ENCODE assay signal across 21 cellular contexts in the genomic region with DNA sequence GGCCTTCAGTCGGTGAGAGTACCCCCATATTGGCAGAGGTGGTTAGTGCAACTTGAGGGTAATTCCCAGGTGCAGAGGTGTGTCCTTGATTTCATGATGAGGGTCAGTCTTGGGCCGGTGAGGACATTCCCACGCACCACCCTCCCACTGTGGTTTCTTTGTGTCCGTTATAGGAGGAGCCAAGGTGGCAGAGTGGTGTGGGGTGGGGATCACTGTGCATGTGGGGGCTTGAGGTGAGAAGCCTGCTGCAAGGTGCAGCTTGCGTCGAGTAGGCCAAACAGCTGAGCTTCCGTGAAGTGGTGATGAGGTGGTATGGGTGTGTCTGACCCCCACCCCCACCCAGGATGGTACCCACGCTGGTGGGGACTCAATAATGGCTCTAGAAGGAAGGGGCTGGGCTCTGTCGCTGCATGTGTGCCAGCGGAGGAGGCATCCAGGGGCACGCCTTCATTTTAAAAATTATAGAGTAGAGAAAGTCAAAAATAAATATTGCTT. TPM values are rescaled to one million over a fixed set of nuclear protein-coding genes. Genes with fewer than 3 reads are reported as not detected.
DNase-seq lines count a peak whose midpoint lies in the region; ATAC-seq, FAIRE-seq and TF ChIP-seq lines count a peak whose summit lies in the region.
"Had no signal": no experiment of that assay in that cellular context is flagged by ENCODE, and none has a peak within 500 bp of the region (broad histone marks: within the 10 kb centered on the region; RNA-seq: fewer than 3 reads in every experiment).

No MANE protein-coding gene starts in this region.

- H3K4me3 ChIP-seq in esophagus (ENCODE audit: low read depth in 1 of 2, low read length in 2 of 2), result peak overlapping the region in 1 of 2 donors; percentile 1
- H3K4me3 ChIP-seq in osteoblast (ENCODE audit: insufficient read depth, low read length), result no peak overlapping the region
- H3K4me3 ChIP-seq: thoracic aorta had no signal

- no peak overlapping the region for H2AFZ ChIP-seq in osteoblast (ENCODE audit: low read length)

- TF ChIP-seq CTCF in osteoblast (IDR thresholded peaks at IDR 0.05; ENCODE audit: extremely low read depth, low read depth, low read length), result no peak

- peak; percentile 19 for DNase-seq in activated naive CD8-positive, alpha-beta T cell treated with anti-CD3 and anti-CD28 coated beads, Interleukin-2, amount 10 ng/mL, durations not matched to agents 7 days and 5 days
- no peak for DNase-seq in activated naive CD8-positive, alpha-beta T cell treated with anti-CD3 and anti-CD28 coated beads for 36 hours
- peak; percentile 56 for DNase-seq in osteoblast (ENCODE audit: insufficient read length, low spot score, missing footprints)
- DNase-seq in urothelium cell line (ENCODE audit: low spot score), result no peak
- DNase-seq in ACHN, result no peak
- DNase-seq: activated CD4-positive, alpha-beta memory T cell treated with anti-CD3 and anti-CD28 coated beads, Interleukin-2, amount 10 ng/mL, durations not matched to agents 7 days and 5 days; activated naive CD4-positive, alpha-beta T cell treated with anti-CD3 and anti-CD28 coated beads for 36 hours; foreskin fibroblast; hypothalamus; Karpas-422; mesendoderm; NCI-H1417 treated with DMSO at 0.1 percent for 48 hours; stimulated activated CD4-positive, alpha-beta T cell treated with anti-CD3 and anti-CD28 coated beads, Interleukin-15, amount 100 ng/mL, for 24 hours had no signal

- H3K36me3 Mint-ChIP-seq in activated naive CD8-positive, alpha-beta T cell treated with anti-CD3 and anti-CD28 coated beads, Interleukin-2, amount 10 ng/mL, durations not matched to agents 7 days and 5 days, result no peaks in the 10 kb centered on the region
- H3K36me3 Mint-ChIP-seq in activated naive CD8-positive, alpha-beta T cell treated with anti-CD3 and anti-CD28 coated beads for 36 hours, result no peaks in the 10 kb centered on the region
- H3K36me3 Mint-ChIP-seq: natural killer cell treated with Interleukin-12 subunit alpha and Interleukin-12 subunit beta and Interleukin-15 and Interleukin-18, amount 100 ng/mL, for 72 hours had no signal

- POLR2A ChIA-PET in activated naive CD8-positive, alpha-beta T cell treated with anti-CD3 and anti-CD28 coated beads, Interleukin-2, amount 10 ng/mL, durations not matched to agents 7 days and 5 days (lab: Charles Lee), result no interaction called here

- H3K4me1 Mint-ChIP-seq in activated naive CD8-positive, alpha-beta T cell treated with anti-CD3 and anti-CD28 coated beads, Interleukin-2, amount 10 ng/mL, durations not matched to agents 7 days and 5 days, result peaks cover 14% of the 10 kb centered on the region
- H3K4me1 Mint-ChIP-seq in activated naive CD8-positive, alpha-beta T cell treated with anti-CD3 and anti-CD28 coated beads for 36 hours, result peaks cover 12% of the 10 kb centered on the region

- no peak overlapping the region for H3K4me3 Mint-ChIP-seq in activated naive CD8-positive, alpha-beta T cell treated with anti-CD3 and anti-CD28 coated beads, Interleukin-2, amount 10 ng/mL, durations not matched to agents 7 days and 5 days
- no peak overlapping the region for H3K4me3 Mint-ChIP-seq in activated naive CD8-positive, alpha-beta T cell treated with anti-CD3 and anti-CD28 coated beads for 36 hours
- H3K4me3 Mint-ChIP-seq: activated CD4-positive, alpha-beta memory T cell treated with anti-CD3 and anti-CD28 coated beads, Interleukin-2, amount 10 ng/mL, durations not matched to agents 7 days and 5 days; activated naive CD4-positive, alpha-beta T cell treated with anti-CD3 and anti-CD28 coated beads for 36 hours; natural killer cell treated with Interleukin-12 subunit alpha and Interleukin-12 subunit beta and Interleukin-15 and Interleukin-18, amount 100 ng/mL, for 72 hours; WTC11 had no signal

- H3K27ac ChIP-seq in esophagus (ENCODE audit: low read depth in 2 of 2, low read length in 1 of 2), result peak overlapping the region; percentile 89 to 94
- H3K27ac ChIP-seq in osteoblast (ENCODE audit: low read depth, low read length), result no peak overlapping the region
- H3K27ac ChIP-seq: thoracic aorta had no signal

- in situ Hi-C loops in ACHN (cut with HindIII; ENCODE audit: low pct_ligation_motif_present, low pct_unique_long_range_greater_than_20kb, low sequenced_read_pairs), result no loop called here

- H3K9me3 ChIP-seq in esophagus (ENCODE audit: control insufficient read depth in 2 of 2, insufficient read depth in 1 of 2, low read depth in 1 of 2, low read length in 1 of 2) (no peaks in the 10 kb centered on the region), osteoblast (ENCODE audit: low read depth, low read length) (no peaks in the 10 kb centered on the region)
- H3K9me3 ChIP-seq: thoracic aorta had no signal

- H3K36me3 ChIP-seq in esophagus (ENCODE audit: control insufficient read depth in 2 of 2, insufficient read depth in 2 of 2, low read length in 1 of 2) (peaks cover 4% of the 10 kb centered on the region in 2 donors), osteoblast (ENCODE audit: insufficient read depth, low read length) (no peaks in the 10 kb centered on the region)
- H3K36me3 ChIP-seq: thoracic aorta had no signal

- ATAC-seq in activated naive CD8-positive, alpha-beta T cell treated with anti-CD3 and anti-CD28 coated beads, Interleukin-2, amount 10 ng/mL, durations not matched to agents 7 days and 5 days (ENCODE audit: low read depth), result no peak
- no peak for ATAC-seq in HG02970 (IDR thresholded peaks at IDR 0.05; ENCODE audit: low FRiP score, unreplicated experiment)
- ATAC-seq in HG02678 (IDR thresholded peaks at IDR 0.05; ENCODE audit: unreplicated experiment), result no peak
- ATAC-seq: natural killer cell treated with Interleukin-12 subunit alpha and Interleukin-12 subunit beta and Interleukin-15 and Interleukin-18, amount 100 ng/mL, for 72 hours had no signal

- H3K4me1 ChIP-seq in esophagus (ENCODE audit: control insufficient read depth in 2 of 2, insufficient read depth in 2 of 2, low read length in 1 of 2), result peaks cover 12 to 30% of the 10 kb centered on the region in 2 donors
- H3K4me1 ChIP-seq in osteoblast (ENCODE audit: insufficient read depth, low read length), result peaks cover 10% of the 10 kb centered on the region

- H3K9me3 Mint-ChIP-seq in activated naive CD8-positive, alpha-beta T cell treated with anti-CD3 and anti-CD28 coated beads, Interleukin-2, amount 10 ng/mL, durations not matched to agents 7 days and 5 days, result no peaks in the 10 kb centered on the region
- no peaks in the 10 kb centered on the region for H3K9me3 Mint-ChIP-seq in activated naive CD8-positive, alpha-beta T cell treated with anti-CD3 and anti-CD28 coated beads for 36 hours
- H3K9me3 Mint-ChIP-seq: activated CD4-positive, alpha-beta memory T cell treated with anti-CD3 and anti-CD28 coated beads, Interleukin-2, amount 10 ng/mL, durations not matched to agents 7 days and 5 days; activated naive CD4-positive, alpha-beta T cell treated with anti-CD3 and anti-CD28 coated beads for 36 hours; natural killer cell treated with Interleukin-12 subunit alpha and Interleukin-12 subunit beta and Interleukin-15 and Interleukin-18, amount 100 ng/mL, for 72 hours; WTC11 had no signal

- peak; percentile 88 for FAIRE-seq in urothelium cell line (lab: Jason Lieb, UNC)
- FAIRE-seq: GM18507, kidney had no signal

- H3K27me3 Mint-ChIP-seq in activated naive CD8-positive, alpha-beta T cell treated with anti-CD3 and anti-CD28 coated beads, Interleukin-2, amount 10 ng/mL, durations not matched to agents 7 days and 5 days, result peaks cover 15% of the 10 kb centered on the region
- H3K27me3 Mint-ChIP-seq in activated naive CD8-positive, alpha-beta T cell treated with anti-CD3 and anti-CD28 coated beads for 36 hours, result peaks cover 12% of the 10 kb centered on the region

- H3K27me3 ChIP-seq in esophagus (ENCODE audit: control insufficient read depth in 1 of 2, insufficient read depth in 2 of 2, low read length in 2 of 2), result no peaks in the 10 kb centered on the region
- H3K27me3 ChIP-seq in osteoblast (ENCODE audit: insufficient read depth, low read length), result no peaks in the 10 kb centered on the region

- H3K27ac Mint-ChIP-seq in activated naive CD8-positive, alpha-beta T cell treated with anti-CD3 and anti-CD28 coated beads, Interleukin-2, amount 10 ng/mL, durations not matched to agents 7 days and 5 days, result no peak overlapping the region
- no peak overlapping the region for H3K27ac Mint-ChIP-seq in activated naive CD8-positive, alpha-beta T cell treated with anti-CD3 and anti-CD28 coated beads for 36 hours
- H3K27ac Mint-ChIP-seq: activated CD4-positive, alpha-beta memory T cell treated with anti-CD3 and anti-CD28 coated beads, Interleukin-2, amount 10 ng/mL, durations not matched to agents 7 days and 5 days; activated naive CD4-positive, alpha-beta T cell treated with anti-CD3 and anti-CD28 coated beads for 36 hours; natural killer cell treated with Interleukin-12 subunit alpha and Interleukin-12 subunit beta and Interleukin-15 and Interleukin-18, amount 100 ng/mL, for 72 hours; WTC11 had no signal

- peaks cover 16% of the 10 kb centered on the region for H4K20me1 ChIP-seq in osteoblast (ENCODE audit: insufficient read depth, low read length)

- peaks cover 29% of the 10 kb centered on the region for H3K79me2 ChIP-seq in osteoblast (ENCODE audit: insufficient read depth, low read length)

- no peak overlapping the region for H3K4me2 ChIP-seq in osteoblast (ENCODE audit: insufficient read depth, low read length)

- WGBS in esophagus, 2 donors, result 47 to 49% methylated on average over 11 of the region's 11 CpGs

RNA-seq across cellular contexts. Expression of gene PTPRF, which starts 6.2 kb away (rescaled TPM):
- 1 to 10 TPM; 1.8 to 2.3 TPM for total RNA-seq in activated naive CD8-positive, alpha-beta T cell treated with anti-CD3 and anti-CD28 coated beads, Interleukin-2, amount 10 ng/mL, durations not matched to agents 7 days and 5 days
- 1 to 10 TPM; 3.1 to 3.6 TPM for total RNA-seq in activated naive CD8-positive, alpha-beta T cell treated with anti-CD3 and anti-CD28 coated beads for 36 hours
- polyA plus RNA-seq in esophagus, result 10 to 100 TPM; 62.7 to 69.9 TPM
- 12.1 and 13.0 TPM in 2 replicates for total RNA-seq in osteoblast

Comparison
In these comparisons a context has a peak if more than half of its experiments do, and no peak if none do; other contexts are left out.
1. DNase-seq: peak in activated naive CD8-positive, alpha-beta T cell treated with anti-CD3 and anti-CD28 coated beads, Interleukin-2, amount 10 ng/mL, durations not matched to agents 7 days and 5 days (single experiment) and osteoblast (single experiment); none in activated naive CD8-positive, alpha-beta T cell treated with anti-CD3 and anti-CD28 coated beads for 36 hours (single experiment), urothelium cell line (single experiment) and ACHN (single experiment).